9 cellular contexts compared by ENCODE assay signal in the genomic region with DNA sequence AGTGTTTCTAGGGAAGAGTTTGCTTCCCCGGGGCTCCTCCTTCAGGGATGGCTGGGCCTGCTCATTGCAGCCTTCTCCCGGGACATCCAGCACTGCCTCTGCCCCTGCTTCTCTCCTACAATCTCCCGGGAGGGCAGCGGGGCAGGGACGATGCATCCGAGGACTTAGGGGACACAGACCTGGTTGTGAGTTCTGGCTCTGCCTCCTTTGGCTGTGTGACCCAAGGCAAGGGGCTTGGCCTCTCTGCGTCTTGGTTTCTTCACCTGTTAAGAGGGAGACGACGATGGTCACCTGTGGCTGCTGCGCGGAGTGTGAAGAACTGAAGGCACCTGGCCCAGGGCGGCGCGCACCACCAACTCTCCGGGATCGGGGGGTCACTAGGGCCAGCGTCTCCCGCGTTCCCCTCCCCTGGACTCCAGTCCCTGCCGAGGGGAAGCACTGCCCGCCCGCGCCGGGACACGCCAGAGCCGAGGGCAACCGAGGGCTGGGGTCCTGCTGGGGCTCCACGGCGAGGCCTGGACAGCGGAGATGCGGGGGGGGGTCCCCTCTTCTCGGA. TPM values are rescaled to one million over a fixed set of nuclear protein-coding genes. Genes with fewer than 3 reads are reported as not detected.
DNase-seq lines count a peak whose midpoint lies in the region; ATAC-seq and TF ChIP-seq lines count a peak whose summit lies in the region.
"Had no signal": no experiment of that assay in that cellular context is flagged by ENCODE, and none has a peak within 500 bp of the region (broad histone marks: within the 10 kb centered on the region; RNA-seq: fewer than 3 reads in every experiment).

No MANE protein-coding gene starts in this region.

- no peak for TF ChIP-seq CTCF in BJ (IDR thresholded peaks at IDR 0.05; ENCODE audit: insufficient read depth, low read depth, low read length)

- peaks cover 5% of the 10 kb centered on the region for H3K36me3 Mint-ChIP-seq in central memory CD8-positive, alpha-beta T cell (ENCODE audit: insufficient read depth)

- no peaks in the 10 kb centered on the region for H3K36me3 ChIP-seq in BJ (ENCODE audit: control insufficient read depth, insufficient read depth, low read length)
- no peaks in the 10 kb centered on the region for H3K36me3 ChIP-seq in mesodermal cell (ENCODE audit: control insufficient read depth, insufficient read depth, low read length)

- H3K4me3 ChIP-seq in BJ (ENCODE audit: low read depth, low read length) (peak overlapping the region; percentile 51), mesodermal cell (ENCODE audit: extremely low read depth, insufficient read depth, low read length, poor library complexity, severe bottlenecking) (peak overlapping the region; percentile 48)

- no peak overlapping the region for H3K27ac ChIP-seq in mesodermal cell (ENCODE audit: low read depth, low read length, severe bottlenecking)

- no peak overlapping the region for H3K27ac Mint-ChIP-seq in central memory CD8-positive, alpha-beta T cell (ENCODE audit: low read depth)

- no peaks in the 10 kb centered on the region for H3K27me3 Mint-ChIP-seq in central memory CD8-positive, alpha-beta T cell

- CTCF ChIA-PET in BJ (lab: Yijun Ruan, JAX), result no interaction called here
- CTCF ChIA-PET in HEK293T (lab: Yijun Ruan, JAX), result no interaction called here

- WGBS in mesodermal cell (ENCODE audit: insufficient coverage in 2 of 2), 2 experiments, result 10 to 16% methylated on average over 18 to 24 of the region's 32 CpGs

- ATAC-seq in HG02938 (IDR thresholded peaks at IDR 0.05; ENCODE audit: unreplicated experiment), result peak; percentile 2
- no peak for ATAC-seq in central memory CD8-positive, alpha-beta T cell (replicated peaks; ENCODE audit: extremely low read depth, poor library complexity, severe bottlenecking)
- ATAC-seq in HG03520 (IDR thresholded peaks at IDR 0.05; ENCODE audit: unreplicated experiment), result no peak
- ATAC-seq: HCT116 had no signal

- no peaks in the 10 kb centered on the region for H3K9me3 ChIP-seq in mesodermal cell (ENCODE audit: control insufficient read depth, low read length)

- no peaks in the 10 kb centered on the region for H3K9me3 Mint-ChIP-seq in central memory CD8-positive, alpha-beta T cell

- POLR2A ChIA-PET in BJ (lab: Charles Lee) (no interaction called here), HEK293T (lab: Yijun Ruan, JAX) (no interaction called here)

- H3K27me3 ChIP-seq in BJ (ENCODE audit: control insufficient read depth, insufficient read depth, low read length), result peaks cover 4% of the 10 kb centered on the region

- no peaks in the 10 kb centered on the region for H3K4me1 ChIP-seq in mesodermal cell (ENCODE audit: control insufficient read depth, insufficient read depth, low read length, poor library complexity, severe bottlenecking)

- DNase-seq in BJ (ENCODE audit: low read depth) (no peak), HEK293T (ENCODE audit: extremely low spot score) (no peak), T1000 (lab: John Stamatoyannopoulos, UW) (no peak)
- DNase-seq in central memory CD8-positive, alpha-beta T cell (ENCODE audit: low spot score in 2 of 2), result no peak
- no peak for DNase-seq in stimulated activated CD4-positive, alpha-beta T cell treated with anti-CD3 and anti-CD28 coated beads, Interleukin-15, amount 100 ng/mL, for 24 hours

- H3K4me1 Mint-ChIP-seq in central memory CD8-positive, alpha-beta T cell, result peaks cover 37% of the 10 kb centered on the region

- peak overlapping the region; percentile 94 for H3K4me3 Mint-ChIP-seq in central memory CD8-positive, alpha-beta T cell

TF ChIP-seq in HEK293T, 16 proteins besides CTCF, POLR2A, EP300 and RAD21:
- TF ChIP-seq NFRKB (IDR thresholded peaks at IDR 0.05) (no peak), CTBP1 (IDR thresholded peaks at IDR 0.05; ENCODE audit: borderline replicate concordance) (no peak), TARDBP (IDR thresholded peaks at IDR 0.05) (no peak), HDGF (IDR thresholded peaks at IDR 0.05; ENCODE audit: borderline replicate concordance) (no peak), SP1 (IDR thresholded peaks at IDR 0.05) (no peak), ZNF384 (IDR thresholded peaks at IDR 0.05) (no peak), ARNT (IDR thresholded peaks at IDR 0.05) (no peak), ELF4 (IDR thresholded peaks at IDR 0.05) (no peak), LEF1 (IDR thresholded peaks at IDR 0.05; ENCODE audit: borderline replicate concordance) (no peak), L3MBTL2 (conservative IDR thresholded peaks at IDR 0.05) (no peak), FOXM1 (IDR thresholded peaks at IDR 0.05; ENCODE audit: borderline replicate concordance) (no peak), FOXA1 (IDR thresholded peaks at IDR 0.05) (no peak), SUZ12 (IDR thresholded peaks at IDR 0.05) (no peak), BHLHE40 (IDR thresholded peaks at IDR 0.05; ENCODE audit: borderline replicate concordance) (no peak), FOXK2 (IDR thresholded peaks at IDR 0.05) (no peak)
- TF ChIP-seq, protein P1, sequence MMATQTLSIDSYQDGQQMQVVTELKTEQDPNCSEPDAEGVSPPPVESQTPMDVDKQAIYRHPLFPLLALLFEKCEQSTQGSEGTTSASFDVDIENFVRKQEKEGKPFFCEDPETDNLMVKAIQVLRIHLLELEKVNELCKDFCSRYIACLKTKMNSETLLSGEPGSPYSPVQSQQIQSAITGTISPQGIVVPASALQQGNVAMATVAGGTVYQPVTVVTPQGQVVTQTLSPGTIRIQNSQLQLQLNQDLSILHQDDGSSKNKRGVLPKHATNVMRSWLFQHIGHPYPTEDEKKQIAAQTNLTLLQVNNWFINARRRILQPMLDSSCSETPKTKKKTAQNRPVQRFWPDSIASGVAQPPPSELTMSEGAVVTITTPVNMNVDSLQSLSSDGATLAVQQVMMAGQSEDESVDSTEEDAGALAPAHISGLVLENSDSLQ (IDR thresholded peaks at IDR 0.05), result no peak

RNA-seq across cellular contexts. Expression of a gene that starts 0.4 kb away (rescaled TPM):
- polyA plus RNA-seq in BJ (2011; rRNA removed), result 2.6 and 3.9 TPM in 2 replicates
- polyA minus RNA-seq in BJ (2011; rRNA and poly(A)+ RNA removed), result 0.31 and 1.2 TPM in 2 replicates
- polyA plus RNA-seq in mesodermal cell (2013, experiment 1 of 2), result 14.0 TPM
- polyA plus RNA-seq in mesodermal cell (2013, experiment 2 of 2), result 12.5 TPM

RNA-seq across cellular contexts. Expression of a gene that starts 54.2 kb away (rescaled TPM):
- 58.1 and 91.5 TPM in 2 replicates for polyA plus RNA-seq in BJ (2011; rRNA removed)
- 30.9 and 35.0 TPM in 2 replicates for polyA minus RNA-seq in BJ (2011; rRNA and poly(A)+ RNA removed)
- polyA plus RNA-seq in mesodermal cell (2013, experiment 1 of 2), result 221 TPM
- 241 TPM for polyA plus RNA-seq in mesodermal cell (2013, experiment 2 of 2)
